8 cellular contexts compared by ENCODE assay signal in genomic region chr20:36092424-36093024, GRCh38.
DNase-seq lines count a peak whose midpoint lies in the region; ATAC-seq, FAIRE-seq and TF ChIP-seq lines count a peak whose summit lies in the region.

No MANE protein-coding gene starts in this region.

- no peak overlapping the region for H3K56ac ChIP-seq in H1 (replicated peaks; ENCODE audit: insufficient read length, low read depth, low read length)

- H2AK5ac ChIP-seq in H1 (ENCODE audit: low read depth, low read length) = no peak overlapping the region

- H3K4ac ChIP-seq in H1 (replicated peaks; ENCODE audit: insufficient read length, low read depth, low read length) = no peak overlapping the region

- H2BK120ac ChIP-seq in H1 (replicated peaks; ENCODE audit: low read depth, low read length) = no peak overlapping the region

- POLR2A ChIA-PET in H1 (lab: Charles Lee; ENCODE audit: partially characterized antibody) = interaction anchor here (0.6 to 1.3 kb wide), 5 partner anchors 9 to 139 kb away, joined by 3 read pairs; partner anchors contain the start of gene SCAND1

- no peak overlapping the region for H4K5ac ChIP-seq in H1 (ENCODE audit: insufficient read length, low read depth, low read length)

- H3K79me2 ChIP-seq in H1 (ENCODE audit: control insufficient read depth in 1 of 2, insufficient read depth in 2 of 2, low read length in 2 of 2) = no peaks in the 10 kb centered on the region

- no peak for TF ChIP-seq POLR2A in H1 (IDR thresholded peaks at IDR 0.05; ENCODE audit: control extremely low read depth in 1 of 2, low read depth in 2 of 2, low read length in 2 of 2)

- H2BK12ac ChIP-seq in H1 (ENCODE audit: low read depth, low read length) = peak overlapping the region; percentile 98; the same call in 1 of the 2 replicates

- TF ChIP-seq RAD21 in H1 (IDR thresholded peaks at IDR 0.05 in 1 of 2, conservative IDR thresholded peaks at IDR 0.05 in 1 of 2; ENCODE audit: low read depth in 2 of 2, low read length in 2 of 2) = no peak

- DNase-seq in activated CD4-positive, CD25-positive, alpha-beta regulatory T cell treated with anti-CD3 and anti-CD28 coated beads, Interleukin-2, amount 50 U/mL, for 72 hours = no peak
- peak; percentile 10 for DNase-seq in T1000 (lab: John Stamatoyannopoulos, UW)
- peak in 1 of 2 experiments; percentile 61 for DNase-seq in H1 (ENCODE audit: low read depth in 1 of 2, low spot score in 2 of 2)
- peak; percentile 52 to 80 for DNase-seq in aorta
- DNase-seq in GM19240 (ENCODE audit: insufficient read length, low spot score) = no peak

- CTCF ChIA-PET in H1 (lab: Charles Lee; ENCODE audit: partially characterized antibody) = interaction anchor here (1.3 to 2.4 kb wide), 2 partner anchors 21 to 100 kb away, joined by 3 to 11 read pairs; no protein-coding TSS in a partner anchor

- no peak for TF ChIP-seq CTCF in H1 (IDR thresholded peaks at IDR 0.05; ENCODE audit: control extremely low read depth in 1 of 3, insufficient read depth in 1 of 3, low read depth in 1 of 3, low read length in 3 of 3)

- no peak overlapping the region for H2BK20ac ChIP-seq in H1 (ENCODE audit: low read length)

- H4K20me1 ChIP-seq in H1 (replicated peaks in 1 of 2; ENCODE audit: control insufficient read depth in 1 of 2, insufficient read depth in 2 of 2, low read length in 2 of 2) = peaks cover 3 to 16% of the 10 kb centered on the region in 2 experiments

- intact Hi-C loops in aorta (cut with DNase I) = loop anchor here in 1 of 2 donors (5.0 kb wide), 1 partner anchor 40 kb away; no protein-coding TSS in a partner anchor

- H3K27ac ChIP-seq in H1 (ENCODE audit: low read depth, low read length) (no peak overlapping the region), aorta (ENCODE audit: low read depth in 1 of 2, low read length in 2 of 2) (no peak overlapping the region)

- WGBS in H1 (ENCODE audit: extremely low coverage in 1 of 2, insufficient coverage in 1 of 2, insufficient read length in 1 of 2, insufficient replicate concordance in 2 of 2, low coverage in 1 of 2, low lambda C conversion rate in 2 of 2, missing lambda C conversion rate in 1 of 2), 2 experiments = 4% methylated on average over 15 of the region's 85 CpGs; no CpG with 5 or more reads in 1 of the 2 experiments
- 1% methylated on average over 30 to 85 of the region's 85 CpGs for WGBS in aorta, 2 donors

- H3K23ac ChIP-seq in H1 (ENCODE audit: insufficient read length) = no peak overlapping the region

- H3K14ac ChIP-seq in H1 (ENCODE audit: insufficient read length) = no peak overlapping the region

- no peak overlapping the region for H3K9ac ChIP-seq in H1 (replicated peaks in 1 of 4; ENCODE audit: extremely low read depth in 1 of 4, low read depth in 3 of 4, low read length in 3 of 4)
- H3K9ac ChIP-seq in mucosa of stomach (ENCODE audit: low read length) = peak overlapping the region; percentile 83

- FAIRE-seq in H1 (lab: Jason Lieb, UNC) = no peak

- H3K79me1 ChIP-seq in H1 (ENCODE audit: low read depth, low read length) = no peaks in the 10 kb centered on the region; the same call in 1 of the 2 replicates

- peaks cover 17% of the 10 kb centered on the region for H3K23me2 ChIP-seq in H1 (ENCODE audit: low read depth, low read length)

- peak overlapping the region; percentile 45 for H4K8ac ChIP-seq in H1 (ENCODE audit: extremely low read depth, insufficient read depth, low read length)

- H3K4me3 ChIP-seq in H1 (ENCODE audit: extremely low read depth in 1 of 4, insufficient read depth in 2 of 4, low read depth in 3 of 4, low read length in 4 of 4) = peak overlapping the region; percentile 38 to 65 (median 57)
- H3K4me3 ChIP-seq in mucosa of stomach (ENCODE audit: low read length) = peak overlapping the region; percentile 94
- peak overlapping the region; percentile 61 to 71 for H3K4me3 ChIP-seq in aorta (ENCODE audit: low read length in 2 of 2)

- H3K18ac ChIP-seq in H1 (ENCODE audit: extremely low read depth, low read length) = peak overlapping the region; percentile 90; the same call in 1 of the 2 replicates

- ATAC-seq in activated CD4-positive, CD25-positive, alpha-beta regulatory T cell treated with anti-CD3 and anti-CD28 coated beads, Interleukin-2, amount 50 U/mL, for 24 hours = peak; percentile 8 to 16
- ATAC-seq in aorta (ENCODE audit: low FRiP score) (peak; percentile 43), HG02840 (IDR thresholded peaks at IDR 0.05; ENCODE audit: low FRiP score, unreplicated experiment) (no peak)

- TF ChIP-seq EP300 in H1 (IDR thresholded peaks at IDR 0.05; ENCODE audit: borderline replicate concordance in 1 of 2, low read depth in 2 of 2, low read length in 2 of 2) = no peak

- H2BK15ac ChIP-seq in H1 (ENCODE audit: low read length) = no peak overlapping the region

- peak overlapping the region; percentile 90 to 99 for H3K4me2 ChIP-seq in H1 (ENCODE audit: insufficient read depth in 1 of 2, low read depth in 2 of 2, low read length in 2 of 2)

- H3K36me3 ChIP-seq in H1 (ENCODE audit: control insufficient read depth in 2 of 4, insufficient read depth in 4 of 4, low read length in 3 of 4) (peaks cover 0 to 3% (median 0%) of the 10 kb centered on the region in 4 experiments; a peak in 1 of 8 replicates), mucosa of stomach (ENCODE audit: control insufficient read depth, insufficient read depth, low read length) (no peaks in the 10 kb centered on the region), aorta (ENCODE audit: control insufficient read depth in 1 of 2, insufficient read depth in 2 of 2, low read length in 1 of 2) (no peaks in the 10 kb centered on the region)

- no peak overlapping the region for H2BK5ac ChIP-seq in H1 (ENCODE audit: low read depth, low read length)

- H3K9me3 ChIP-seq in H1 (ENCODE audit: insufficient read depth in 2 of 2, low read depth in 1 of 2, low read length in 1 of 2) = no peaks in the 10 kb centered on the region
- H3K9me3 ChIP-seq in mucosa of stomach (ENCODE audit: control insufficient read depth, low read length) = no peaks in the 10 kb centered on the region
- no peaks in the 10 kb centered on the region for H3K9me3 ChIP-seq in aorta (ENCODE audit: control insufficient read depth, low read length)

- peaks cover 29 to 54% (median 50%) of the 10 kb centered on the region in 4 experiments for H3K27me3 ChIP-seq in H1 (replicated peaks in 1 of 4; ENCODE audit: control insufficient read depth in 3 of 4, extremely low read depth in 1 of 4, insufficient read depth in 3 of 4, low read length in 3 of 4)
- no peaks in the 10 kb centered on the region for H3K27me3 ChIP-seq in mucosa of stomach (ENCODE audit: control insufficient read depth, insufficient read depth, low read length)
- H3K27me3 ChIP-seq in aorta (ENCODE audit: control insufficient read depth in 1 of 2, insufficient read depth in 2 of 2, low read length in 1 of 2) = no peaks in the 10 kb centered on the region

- peaks cover 11 to 25% (median 15%) of the 10 kb centered on the region in 4 experiments for H3K4me1 ChIP-seq in H1 (replicated peaks in 1 of 4; ENCODE audit: control insufficient read depth in 3 of 4, insufficient read depth in 4 of 4, low read length in 3 of 4)
- peaks cover 41% of the 10 kb centered on the region for H3K4me1 ChIP-seq in mucosa of stomach (ENCODE audit: control insufficient read depth, insufficient read depth, low read length)
- peaks cover 0 to 4% of the 10 kb centered on the region in 2 donors for H3K4me1 ChIP-seq in aorta (ENCODE audit: control insufficient read depth in 1 of 2, insufficient read depth in 2 of 2, low read length in 2 of 2)

- no peak overlapping the region for H4K91ac ChIP-seq in H1 (replicated peaks; ENCODE audit: insufficient read length, low read length)

- no peak overlapping the region for H2AFZ ChIP-seq in H1 (ENCODE audit: low read length)

TF ChIP-seq in H1, 55 proteins besides CTCF, POLR2A, EP300 and RAD21:
- TF ChIP-seq SUZ12 (IDR thresholded peaks at IDR 0.05; ENCODE audit: low read length) (0 out of 2 replicates have a peak, but pooled peaks have one; percentile 76), SRF (IDR thresholded peaks at IDR 0.05; ENCODE audit: low read depth, low read length) (no peak), KDM4A (IDR thresholded peaks at IDR 0.05; ENCODE audit: low read depth, low read length, severe bottlenecking) (peak; percentile 30), SP4 (IDR thresholded peaks at IDR 0.05; ENCODE audit: low read length) (no peak), FOSL1 (IDR thresholded peaks at IDR 0.05; ENCODE audit: insufficient read depth, low read depth, low read length) (no peak), MAFK (IDR thresholded peaks at IDR 0.05; ENCODE audit: low read depth, low read length) (no peak), GABPA (IDR thresholded peaks at IDR 0.05; ENCODE audit: borderline replicate concordance, insufficient read depth, low read length) (no peak)

Comparison
In these comparisons a context has a peak if more than half of its experiments do, and no peak if none do; other contexts are left out.
1. DNase-seq: peak in T1000 (single experiment) and aorta (2 of 2); none in activated CD4-positive, CD25-positive, alpha-beta regulatory T cell treated with anti-CD3 and anti-CD28 coated beads, Interleukin-2, amount 50 U/mL, for 72 hours (single experiment) and GM19240 (single experiment).
2. Peak in every context shown above with its lines, with median percentiles within 50 percentile points of each other: H3K4me3 ChIP-seq.